In the genomic region with DNA sequence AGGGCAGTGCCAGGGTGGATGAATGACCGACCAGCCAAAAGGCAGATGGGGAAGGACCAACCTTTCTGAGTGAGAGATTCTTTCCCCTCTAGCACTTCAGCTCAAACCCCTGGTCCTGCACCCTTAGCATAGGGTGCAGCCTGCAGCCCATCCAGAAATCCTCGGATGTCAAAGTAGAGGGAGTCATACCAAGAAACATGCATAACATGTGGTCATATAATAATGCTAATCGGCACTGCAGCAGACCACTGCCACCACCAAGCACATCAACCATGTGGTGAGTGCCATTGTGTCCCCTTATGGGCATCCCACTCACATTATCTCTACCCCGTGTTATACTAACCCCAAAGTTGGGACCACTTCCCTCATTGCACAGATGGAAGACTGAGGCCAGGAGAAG, we compare ENCODE assay signal across 10 cellular contexts. TPM values are rescaled to one million over a fixed set of nuclear protein-coding genes. Genes with fewer than 3 reads are reported as not detected.
A peak's percentile ranks its signal among the peaks of the same experiment; 100 is the strongest.
DNase-seq lines count a peak whose midpoint lies in the region; ATAC-seq and TF ChIP-seq lines count a peak whose summit lies in the region.
"Had no signal": no experiment of that assay in that cellular context is flagged by ENCODE, and none has a peak within 500 bp of the region (broad histone marks: within the 10 kb centered on the region; RNA-seq: fewer than 3 reads in every experiment).

No MANE protein-coding gene starts in this region.

- H3K4me1 ChIP-seq in esophagus (ENCODE audit: control insufficient read depth in 2 of 2, insufficient read depth in 2 of 2, low read length in 1 of 2) (peaks cover 12 to 21% of the 10 kb centered on the region in 2 donors), osteoblast (ENCODE audit: insufficient read depth, low read length) (peaks cover 51% of the 10 kb centered on the region), uterus (peaks cover 29 to 48% of the 10 kb centered on the region in 2 donors)

- intact Hi-C loops in Right ventricle myocardium inferior (cut with DNase I): no loop called here
- intact Hi-C loops in left ventricle myocardium superior (cut with micrococcal nuclease): no loop called here
- intact Hi-C loops in uterus (cut with DNase I; ENCODE audit: low total_unique reads): no loop called here

- peaks cover 21% of the 10 kb centered on the region for H4K20me1 ChIP-seq in osteoblast (ENCODE audit: insufficient read depth, low read length)

- H3K9me3 ChIP-seq in esophagus (ENCODE audit: control insufficient read depth in 2 of 2, insufficient read depth in 1 of 2, low read depth in 1 of 2, low read length in 1 of 2) (no peaks in the 10 kb centered on the region), osteoblast (ENCODE audit: low read depth, low read length) (no peaks in the 10 kb centered on the region), uterus (no peaks in the 10 kb centered on the region)

- H3K4me3 ChIP-seq in esophagus (ENCODE audit: low read depth in 1 of 2, low read length in 2 of 2) (no peak overlapping the region), osteoblast (ENCODE audit: insufficient read depth, low read length) (no peak overlapping the region), uterus (no peak overlapping the region)

- ATAC-seq in Right ventricle myocardium inferior: no peak
- no peak for ATAC-seq in left ventricle myocardium superior
- ATAC-seq in GM21360 (IDR thresholded peaks at IDR 0.05; ENCODE audit: unreplicated experiment): no peak

- TF ChIP-seq POLR2A in uterus (IDR thresholded peaks at IDR 0.05): no peak

- TF ChIP-seq CTCF in osteoblast (IDR thresholded peaks at IDR 0.05; ENCODE audit: extremely low read depth, low read depth, low read length) (no peak), uterus (IDR thresholded peaks at IDR 0.05) (no peak)

- H3K79me2 ChIP-seq in osteoblast (ENCODE audit: insufficient read depth, low read length): peaks cover 48% of the 10 kb centered on the region

- H3K27me3 ChIP-seq in esophagus (ENCODE audit: control insufficient read depth in 1 of 2, insufficient read depth in 2 of 2, low read length in 2 of 2): no peaks in the 10 kb centered on the region
- no peaks in the 10 kb centered on the region for H3K27me3 ChIP-seq in osteoblast (ENCODE audit: insufficient read depth, low read length)
- H3K27me3 ChIP-seq in uterus: no peaks in the 10 kb centered on the region

- no peak overlapping the region for H2AFZ ChIP-seq in osteoblast (ENCODE audit: low read length)

- WGBS in esophagus, 2 donors: 60 to 64% methylated on average over 4 of the region's 4 CpGs

- DNase-seq in Right ventricle myocardium inferior (ENCODE audit: missing footprints) (peak; percentile 11), left ventricle myocardium superior (no peak), osteoblast (ENCODE audit: insufficient read length, low spot score, missing footprints) (peak; percentile 79), uterus (no peak), A172 (ENCODE audit: low spot score) (no peak)
- DNase-seq in activated CD8-positive, alpha-beta memory T cell treated with anti-CD3 and anti-CD28 coated beads, Interleukin-2, amount 50 U/mL, for 4 hours: no peak
- DNase-seq: activated CD4-positive, alpha-beta T cell treated with anti-CD3 and anti-CD28 coated beads, Interleukin-2, amount 10 ng/mL, durations not matched to agents 24 days and 14 days; activated naive CD4-positive, alpha-beta T cell had no signal

- H3K36me3 ChIP-seq in esophagus (ENCODE audit: control insufficient read depth in 2 of 2, insufficient read depth in 2 of 2, low read length in 1 of 2) (peaks cover 2% of the 10 kb centered on the region in 2 donors), osteoblast (ENCODE audit: insufficient read depth, low read length) (peaks cover 3% of the 10 kb centered on the region), uterus (no peaks in the 10 kb centered on the region)

- H3K27ac ChIP-seq in esophagus (ENCODE audit: low read depth in 2 of 2, low read length in 1 of 2): peak overlapping the region; percentile 65 to 73
- peak overlapping the region; percentile 69 for H3K27ac ChIP-seq in osteoblast (ENCODE audit: low read depth, low read length)
- peak overlapping the region; percentile 82 to 92 for H3K27ac ChIP-seq in uterus

- H3K4me2 ChIP-seq in osteoblast (ENCODE audit: insufficient read depth, low read length): peak overlapping the region; percentile 35

RNA-seq across cellular contexts. Expression of a gene that starts 17.7 kb away (rescaled TPM):
- total RNA-seq in Right ventricle myocardium inferior: 29.1 TPM
- total RNA-seq in left ventricle myocardium superior: 29.6 TPM
- 1 to 10 TPM; 3.0 to 5.9 TPM for polyA plus RNA-seq in esophagus
- 18.6 and 35.1 TPM in 2 replicates for total RNA-seq in osteoblast
- 10 to 100 TPM; 13.2 to 83.0 (median 45.3) TPM for total RNA-seq in uterus
- 1.7 and 3.2 TPM in 2 replicates for total RNA-seq in A172 (2014; rRNA removed; shearing (Covaris generic))

Comparison
In these comparisons a context has a peak if more than half of its experiments do, and no peak if none do; other contexts are left out.
1. DNase-seq: peak in Right ventricle myocardium inferior (single experiment) and osteoblast (single experiment); none in left ventricle myocardium superior (single experiment), uterus (0 of 2), activated CD8-positive, alpha-beta memory T cell treated with anti-CD3 and anti-CD28 coated beads, Interleukin-2, amount 50 U/mL, for 4 hours (single experiment) and A172 (single experiment).
2. Peak in every context shown above with its lines, with median percentiles within 50 percentile points of each other: H3K27ac ChIP-seq.